9 cellular contexts compared by ENCODE assay signal in genomic region chr18:12307251-12307736, GRCh38. TPM values are rescaled to one million over a fixed set of nuclear protein-coding genes. Genes with fewer than 3 reads are reported as not detected.
DNase-seq lines count a peak whose midpoint lies in the region; ATAC-seq and TF ChIP-seq lines count a peak whose summit lies in the region.
"Had no signal": no experiment of that assay in that cellular context is flagged by ENCODE, and none has a peak within 500 bp of the region (broad histone marks: within the 10 kb centered on the region; RNA-seq: fewer than 3 reads in every experiment).

No MANE protein-coding gene starts in this region.

- H2BK20ac ChIP-seq in IMR-90 (ENCODE audit: low read depth, low read length): 0 out of 2 replicates have a peak overlapping the region, but pooled peaks have one; percentile 47

- peak overlapping the region; percentile 83 for H3K4ac ChIP-seq in IMR-90 (ENCODE audit: low read depth, low read length)

- H4K5ac ChIP-seq in IMR-90 (ENCODE audit: low read depth, low read length): peak overlapping the region; percentile 38

- peaks cover 20% of the 10 kb centered on the region for H3K4me1 Mint-ChIP-seq in MCF 10A (ENCODE audit: insufficient read depth, unreplicated experiment)
- peaks cover 18% of the 10 kb centered on the region for H3K4me1 Mint-ChIP-seq in stimulated activated effector memory CD8-positive, alpha-beta T cell treated with anti-CD3 and anti-CD28 coated beads, Interleukin-12 subunit alpha, Interleukin-12 subunit beta, amount 100 ng/mL, for 72 hours

- peak overlapping the region; percentile 77 for H3K9ac ChIP-seq in IMR-90 (ENCODE audit: low read depth, low read length)

- no peaks in the 10 kb centered on the region for H3K27me3 ChIP-seq in IMR-90 (ENCODE audit: control insufficient read depth, insufficient read depth, low read length)

- H3K9me3 Mint-ChIP-seq in MCF 10A (ENCODE audit: unreplicated experiment): no peaks in the 10 kb centered on the region
- peaks cover 4% of the 10 kb centered on the region for H3K9me3 Mint-ChIP-seq in stimulated activated effector memory CD8-positive, alpha-beta T cell treated with anti-CD3 and anti-CD28 coated beads, Interleukin-12 subunit alpha, Interleukin-12 subunit beta, amount 100 ng/mL, for 72 hours

- TF ChIP-seq RAD21 in IMR-90 (IDR thresholded peaks at IDR 0.05; ENCODE audit: low read length): peak; percentile 42

- peak overlapping the region; percentile 86 for H2AFZ ChIP-seq in IMR-90 (replicated peaks; ENCODE audit: low read length, poor library complexity)

- TF ChIP-seq CTCF in IMR-90 (conservative IDR thresholded peaks at IDR 0.05; ENCODE audit: low read depth, low read length) (peak; percentile 43), MCF 10A (IDR thresholded peaks at IDR 0.05; ENCODE audit: unreplicated experiment) (no peak)

- H3K79me1 ChIP-seq in IMR-90 (ENCODE audit: low read depth in 1 of 2, low read length in 2 of 2): peaks cover 17 to 47% of the 10 kb centered on the region in 2 experiments; a peak in 3 of 4 replicates

- peak overlapping the region; percentile 25 for H3K18ac ChIP-seq in IMR-90 (ENCODE audit: low read depth, low read length)

- H3K56ac ChIP-seq in IMR-90 (ENCODE audit: extremely low read depth, insufficient read depth, low read length): peak overlapping the region; percentile 89

- H3K27me3 Mint-ChIP-seq in MCF 10A (ENCODE audit: insufficient read depth, unreplicated experiment): no peaks in the 10 kb centered on the region

- ATAC-seq in GM18511 (IDR thresholded peaks at IDR 0.05; ENCODE audit: unreplicated experiment): peak; percentile 31
- ATAC-seq in IMR-90 (ENCODE audit: low read depth): peak; percentile 33
- ATAC-seq in stimulated activated effector memory CD8-positive, alpha-beta T cell treated with anti-CD3 and anti-CD28 coated beads, Interleukin-12 subunit alpha, Interleukin-12 subunit beta, amount 100 ng/mL, for 72 hours: peak; percentile 24

- H3K4me3 ChIP-seq in IMR-90 (ENCODE audit: insufficient read depth, low read depth, low read length): peak overlapping the region; percentile 96

- no peak; the same call in 1 of the 2 replicates for TF ChIP-seq POLR2A in IMR-90 (IDR thresholded peaks at IDR 0.05; ENCODE audit: low read depth, low read length)

- POLR2A ChIA-PET in IMR-90 (lab: Charles Lee; ENCODE audit: unreplicated experiment) (interaction anchor here (0.6 to 1.3 kb wide), 5 partner anchors 13 to 28 kb away, joined by 3 to 7 read pairs (median 3); no protein-coding TSS in a partner anchor), MCF 10A (lab: Yijun Ruan, JAX) (interaction anchor here (0.7 to 8.2 kb wide), 7 partner anchors 11 to 366 kb away, joined by 4 to 234 read pairs (median 6); partner anchors contain the start of gene AFG3L2)

- H3K27ac ChIP-seq in IMR-90 (ENCODE audit: insufficient read depth, low read length): peak overlapping the region; percentile 84

- WGBS in IMR-90 (ENCODE audit: extremely low coverage in 2 of 2, insufficient read length in 1 of 2), 2 experiments: 17% methylated on average over 9 of the region's 30 CpGs; no CpG with 5 or more reads in 1 of the 2 experiments

- H3K14ac ChIP-seq in IMR-90 (replicated peaks; ENCODE audit: low read depth, low read length): peak overlapping the region; percentile 71

- intact Hi-C loops in IMR-90 (cut with micrococcal nuclease) (loop anchor here (2.0 kb wide), 1 partner anchor 18 kb away; no protein-coding TSS in a partner anchor), MCF 10A (cut with micrococcal nuclease) (no loop called here)

- DNase-seq in IMR-90 (peak; percentile 76), MCF 10A (ENCODE audit: unreplicated experiment) (peak; percentile 42), islet precursor cell (peak; percentile 81), NCI-H748 treated with DMSO at 0.1 percent for 48 hours (lab: John Stamatoyannopoulos, UW) (no peak), NCI-H524 (lab: John Stamatoyannopoulos, UW) (no peak), NCI-H446 (lab: John Stamatoyannopoulos, UW) (no peak)
- no peak for DNase-seq in stimulated activated effector memory CD8-positive, alpha-beta T cell treated with anti-CD3 and anti-CD28 coated beads, Interleukin-12 subunit alpha, Interleukin-12 subunit beta, amount 100 ng/mL, for 72 hours (ENCODE audit: low spot score in 2 of 2)

- H4K8ac ChIP-seq in IMR-90 (ENCODE audit: low read depth in 2 of 2, low read length in 2 of 2): peak overlapping the region; percentile 58 to 87

- in situ Hi-C loops in IMR-90 (cut with MboI; ENCODE audit: low sequenced_read_pairs): loop anchor here (5.0 kb wide), 1 partner anchor 35 kb away; no protein-coding TSS in a partner anchor

- H3K23ac ChIP-seq in IMR-90 (ENCODE audit: low read depth, low read length): peak overlapping the region; percentile 89; the same call in 1 of the 2 replicates

- peak overlapping the region; percentile 63 for H2BK120ac ChIP-seq in IMR-90 (ENCODE audit: low read depth, low read length)

- CTCF ChIA-PET in IMR-90 (lab: Yijun Ruan, JAX) (interaction anchor here (0.8 to 1.1 kb wide), 2 partner anchors 11 to 36 kb away, joined by 3 read pairs; no protein-coding TSS in a partner anchor), MCF 10A (lab: Yijun Ruan, JAX) (interaction anchor here (0.8 to 2.0 kb wide), 3 partner anchors 10 to 29 kb away, joined by 3 to 14 read pairs (median 3); no protein-coding TSS in a partner anchor)

- peaks cover 21% of the 10 kb centered on the region for H3K36me3 ChIP-seq in IMR-90 (ENCODE audit: control insufficient read depth, insufficient read depth, low read length)

- H2BK15ac ChIP-seq in IMR-90 (ENCODE audit: low read depth, low read length): no peak overlapping the region; the same call in 2 of the 3 replicates

- peaks cover 2% of the 10 kb centered on the region for H3K9me3 ChIP-seq in IMR-90 (ENCODE audit: control insufficient read depth, insufficient read depth, low read length)

- H3K4me1 ChIP-seq in IMR-90 (ENCODE audit: control insufficient read depth, insufficient read depth, low read length): peaks cover 16% of the 10 kb centered on the region

- peak overlapping the region; percentile 78 for H2BK5ac ChIP-seq in IMR-90 (ENCODE audit: low read depth, low read length, poor library complexity, severe bottlenecking)

- peak overlapping the region; percentile 72 for H4K91ac ChIP-seq in IMR-90 (ENCODE audit: insufficient read depth, low read depth, low read length)

- BruUV-seq in IMR-90 (replicated peaks; lab: Mats Ljungman, UMichigan): no TSS peak
- BruUV-seq in MCF 10A (replicated peaks; lab: Mats Ljungman, UMichigan): TSS peak; percentile 56

- peaks cover 41% of the 10 kb centered on the region for H3K36me3 Mint-ChIP-seq in MCF 10A (ENCODE audit: insufficient read depth, unreplicated experiment)
- H3K36me3 Mint-ChIP-seq in stimulated activated effector memory CD8-positive, alpha-beta T cell treated with anti-CD3 and anti-CD28 coated beads, Interleukin-12 subunit alpha, Interleukin-12 subunit beta, amount 100 ng/mL, for 72 hours: peaks cover 4% of the 10 kb centered on the region

- peak overlapping the region; percentile 92 for H3K4me2 ChIP-seq in IMR-90 (ENCODE audit: low read depth, low read length)

- H2AK9ac ChIP-seq in IMR-90 (replicated peaks; ENCODE audit: low read depth, low read length, poor library complexity): peak overlapping the region; percentile 97

- dilution Hi-C loops in IMR-90 (cut with HindIII; ENCODE audit: low sequenced_read_pairs, unreplicated experiment): no loop called here

- H2AK5ac ChIP-seq in IMR-90 (ENCODE audit: low read depth, low read length): peak overlapping the region; percentile 78

- peak overlapping the region; percentile 86 for H3K4me3 Mint-ChIP-seq in MCF 10A (ENCODE audit: unreplicated experiment)
- H3K4me3 Mint-ChIP-seq in stimulated activated effector memory CD8-positive, alpha-beta T cell treated with anti-CD3 and anti-CD28 coated beads, Interleukin-12 subunit alpha, Interleukin-12 subunit beta, amount 100 ng/mL, for 72 hours: peak overlapping the region; percentile 68

- H3K27ac Mint-ChIP-seq in MCF 10A (ENCODE audit: low read depth, unreplicated experiment): peak overlapping the region; percentile 87
- H3K27ac Mint-ChIP-seq in stimulated activated effector memory CD8-positive, alpha-beta T cell treated with anti-CD3 and anti-CD28 coated beads, Interleukin-12 subunit alpha, Interleukin-12 subunit beta, amount 100 ng/mL, for 72 hours: peak overlapping the region; percentile 33

- peaks cover 18% of the 10 kb centered on the region; the same call in 1 of the 2 replicates for H3K9me1 ChIP-seq in IMR-90 (ENCODE audit: insufficient read depth, low read length)

- peaks cover 31% of the 10 kb centered on the region for H4K20me1 ChIP-seq in IMR-90 (ENCODE audit: insufficient read depth, low read length)

TF ChIP-seq in IMR-90, 13 proteins besides CTCF, POLR2A, EP300 and RAD21:
- TF ChIP-seq RFX5 (IDR thresholded peaks at IDR 0.05; ENCODE audit: low read depth, low read length) (no peak), MXI1 (IDR thresholded peaks at IDR 0.05; ENCODE audit: borderline replicate concordance, low read depth, low read length) (no peak), SMC3 (IDR thresholded peaks at IDR 0.05; ENCODE audit: low read depth, low read length) (no peak), FOS (IDR thresholded peaks at IDR 0.05; ENCODE audit: low read depth, low read length) (no peak), BHLHE40 (IDR thresholded peaks at IDR 0.05; ENCODE audit: low read depth, low read length) (peak; percentile 72), MAZ (IDR thresholded peaks at IDR 0.05; ENCODE audit: borderline replicate concordance, low read depth, low read length) (no peak)

RNA-seq across cellular contexts. Expression of gene TUBB6, which starts 0.7 kb away (rescaled TPM):
- total RNA-seq in IMR-90 (2012; rRNA removed) (927 and 997 TPM in 2 replicates), MCF 10A (2022) (141 and 167 TPM in 2 replicates)
- 1,040 and 1,386 TPM in 2 replicates for polyA plus RNA-seq in IMR-90 (2012; rRNA removed)
- 740 and 1,531 TPM in 2 replicates for polyA plus RNA-seq in IMR-90 (2012; cell fraction: cytosol; rRNA removed)
- 748 and 1,694 TPM in 2 replicates for polyA plus RNA-seq in IMR-90 (2012; cell fraction: nucleus; rRNA removed; ENCODE audit: low replicate concordance)

RNA-seq across cellular contexts. Expression of gene CIDEA, which starts 53.1 kb away (rescaled TPM):
- total RNA-seq in IMR-90 (2012; rRNA removed) (not detected in 2 replicates), MCF 10A (2022) (not detected in 2 replicates)
- polyA plus RNA-seq in IMR-90 (2012; rRNA removed): not detected in 2 replicates
- 0.12 TPM in 1 of 2 replicates, not detected in the other for polyA plus RNA-seq in IMR-90 (2012; cell fraction: cytosol; rRNA removed)
- not detected in 2 replicates for polyA plus RNA-seq in IMR-90 (2012; cell fraction: nucleus; rRNA removed; ENCODE audit: low replicate concordance)
- total RNA-seq: T-helper 1 cell treated with Interleukin-12 subunit alpha and Interleukin-12 subunit beta and Interleukin-4 antibody, amounts not matched to agents 30 ng/mL and 1 ng/mL, for 36 hours had no signal

Comparison
In these comparisons a context has a peak if more than half of its experiments do, and no peak if none do; other contexts are left out.
1. DNase-seq: peak in IMR-90 (single experiment), MCF 10A (single experiment) and islet precursor cell (single experiment); none in stimulated activated effector memory CD8-positive, alpha-beta T cell treated with anti-CD3 and anti-CD28 coated beads, Interleukin-12 subunit alpha, Interleukin-12 subunit beta, amount 100 ng/mL, for 72 hours (0 of 2), NCI-H748 treated with DMSO at 0.1 percent for 48 hours (single experiment), NCI-H524 (0 of 2) and NCI-H446 (0 of 2).
2. Peak in every context shown above with its lines, with median percentiles within 50 percentile points of each other: ATAC-seq.